1 cellular context compared by ENCODE assay signal in genomic region chr15:64702816-64703631, GRCh38.
TF ChIP-seq lines count a peak whose summit lies in the region.

No MANE protein-coding gene starts in this region.

TF ChIP-seq in HepG2, 621 proteins besides CTCF, POLR2A, EP300 and RAD21 (continued from another document and continues in another):
- TF ChIP-seq REST (IDR thresholded peaks at IDR 0.05; ENCODE audit: borderline replicate concordance in 1 of 2, low read depth in 1 of 2, low read length in 2 of 2) (no peak), HDAC6 (IDR thresholded peaks at IDR 0.05; ENCODE audit: low read depth, low read length) (no peak), ZBTB14 (CRISPR knock-in tag; IDR thresholded peaks at IDR 0.05) (no peak), ZSCAN31 (CRISPR knock-in tag; IDR thresholded peaks at IDR 0.05; ENCODE audit: low read depth) (peak; percentile 43; the same call in 1 of the 2 replicates), PHF5A (CRISPR knock-in tag; IDR thresholded peaks at IDR 0.05; ENCODE audit: low read depth, unreplicated experiment) (no peak), ZNF891 (CRISPR knock-in tag; IDR thresholded peaks at IDR 0.05) (no peak), ZBTB43 (CRISPR knock-in tag; conservative IDR thresholded peaks at IDR 0.05) (no peak), ZBTB7B (CRISPR knock-in tag; IDR thresholded peaks at IDR 0.05) (peak; percentile 71; the same call in 1 of the 2 replicates), DNMT1 (CRISPR knock-in tag; IDR thresholded peaks at IDR 0.05) (0 out of 2 replicates have a peak, but pooled peaks have one; percentile 17), ZNF768 (CRISPR knock-in tag; IDR thresholded peaks at IDR 0.05) (peak; percentile 53; the same call in 1 of the 2 replicates), PLSCR1 (CRISPR knock-in tag; IDR thresholded peaks at IDR 0.05; ENCODE audit: borderline replicate concordance) (no peak), ZNF704 (CRISPR knock-in tag; IDR thresholded peaks at IDR 0.05; ENCODE audit: borderline replicate concordance) (no peak), NCOA1 (CRISPR knock-in tag; IDR thresholded peaks at IDR 0.05) (no peak), SP2 (CRISPR knock-in tag; IDR thresholded peaks at IDR 0.05) (no peak), BCLAF1 (IDR thresholded peaks at IDR 0.05) (no peak), ASH2L (IDR thresholded peaks at IDR 0.05; ENCODE audit: insufficient read length, low read depth, low read length) (peak; percentile 77), NPAS2 (CRISPR knock-in tag; IDR thresholded peaks at IDR 0.05; ENCODE audit: borderline replicate concordance) (no peak), YEATS2 (CRISPR knock-in tag; IDR thresholded peaks at IDR 0.05; ENCODE audit: borderline replicate concordance) (peak; percentile 85; the same call in 1 of the 2 replicates), ZNF619 (CRISPR knock-in tag; IDR thresholded peaks at IDR 0.05) (no peak), GABPB1 (CRISPR knock-in tag; IDR thresholded peaks at IDR 0.05) (peak; percentile 71; the same call in 1 of the 2 replicates), ZNF354B (CRISPR knock-in tag; IDR thresholded peaks at IDR 0.05) (no peak), KLF16 (CRISPR knock-in tag; IDR thresholded peaks at IDR 0.05) (peak in 1 of 2 experiments; percentile 72; a peak in 2 of 4 replicates), ZNF691 (CRISPR knock-in tag; IDR thresholded peaks at IDR 0.05; ENCODE audit: borderline replicate concordance, low read depth) (no peak; the same call in none of the 2 replicates), NFATC3 (CRISPR knock-in tag; IDR thresholded peaks at IDR 0.05) (no peak), ZNF235 (CRISPR knock-in tag; IDR thresholded peaks at IDR 0.05; ENCODE audit: borderline replicate concordance) (no peak), ZNF549 (CRISPR knock-in tag; IDR thresholded peaks at IDR 0.05) (no peak), HNRNPUL1 (IDR thresholded peaks at IDR 0.05; ENCODE audit: low read depth, low read length) (no peak), FUBP1 (CRISPR knock-in tag; IDR thresholded peaks at IDR 0.05; ENCODE audit: borderline replicate concordance) (no peak), TSC22D2 (CRISPR knock-in tag; IDR thresholded peaks at IDR 0.05; ENCODE audit: borderline replicate concordance) (peak; percentile 67; the same call in 1 of the 2 replicates), ARID4A (CRISPR knock-in tag; IDR thresholded peaks at IDR 0.05; ENCODE audit: borderline replicate concordance) (peak; percentile 63; the same call in 1 of the 2 replicates), TP53 (CRISPR knock-in tag; conservative IDR thresholded peaks at IDR 0.05) (no peak), ZNF143 (CRISPR knock-in tag; IDR thresholded peaks at IDR 0.05) (peak; percentile 87), ZNF770 (CRISPR knock-in tag; IDR thresholded peaks at IDR 0.05) (peak; percentile 74)
